In genomic region chr14:36284971-36285595, GRCh38 we compare ENCODE assay signal across 3 cellular contexts.
A peak's percentile ranks its signal among the peaks of the same experiment; 100 is the strongest.
TF ChIP-seq lines count a peak whose summit lies in the region.

No MANE protein-coding gene starts in this region.

TF ChIP-seq in A549, 52 proteins besides CTCF, POLR2A, EP300 and RAD21:
- TF ChIP-seq NFE2L2 (conservative IDR thresholded peaks at IDR 0.05; ENCODE audit: low read length) (no peak), MAFK (IDR thresholded peaks at IDR 0.05; ENCODE audit: partially characterized antibody) (peak; percentile 14), HOXA7 (CRISPR knock-in tag; IDR thresholded peaks at IDR 0.05) (no peak), CEBPB (IDR thresholded peaks at IDR 0.05) (peak; percentile 64 to 75; a peak in 3 of 4 replicates)

TF ChIP-seq in IMR-90, 13 proteins besides CTCF, POLR2A, EP300 and RAD21:
- peak; percentile 87 for TF ChIP-seq CEBPB (IDR thresholded peaks at IDR 0.05; ENCODE audit: low read depth, low read length)
- no peak for TF ChIP-seq BHLHE40 (IDR thresholded peaks at IDR 0.05; ENCODE audit: low read depth, low read length)
- TF ChIP-seq MAFK (IDR thresholded peaks at IDR 0.05; ENCODE audit: low read depth, low read length): no peak
- no peak for TF ChIP-seq NFE2L2 (IDR thresholded peaks at IDR 0.05; ENCODE audit: low read depth, low read length)
- no peak for TF ChIP-seq RCOR1 (IDR thresholded peaks at IDR 0.05; ENCODE audit: insufficient replicate concordance, low read length)
- no peak for TF ChIP-seq MXI1 (IDR thresholded peaks at IDR 0.05; ENCODE audit: borderline replicate concordance, low read depth, low read length)
- no peak for TF ChIP-seq RFX5 (IDR thresholded peaks at IDR 0.05; ENCODE audit: low read depth, low read length)
TF ChIP-seq in IMR-90: peak in this region for 1.

TF ChIP-seq in H1, 55 proteins besides CTCF, POLR2A, EP300 and RAD21:
- TF ChIP-seq MAFK (IDR thresholded peaks at IDR 0.05; ENCODE audit: low read depth, low read length) (no peak), YY1 (IDR thresholded peaks at IDR 0.05; ENCODE audit: low read depth, low read length) (no peak), BCL11A (IDR thresholded peaks at IDR 0.05; ENCODE audit: low read depth in 2 of 2, low read length in 2 of 2) (no peak), RBBP5 (IDR thresholded peaks at IDR 0.05; ENCODE audit: borderline replicate concordance, low read depth, low read length) (no peak), CEBPB (IDR thresholded peaks at IDR 0.05; ENCODE audit: low read depth, low read length) (peak; percentile 88; the same call in 1 of the 2 replicates), RNF2 (IDR thresholded peaks at IDR 0.05; ENCODE audit: borderline replicate concordance, low read depth, low read length, missing control alignments, poor library complexity, severe bottlenecking) (no peak)
